In the genomic region with DNA sequence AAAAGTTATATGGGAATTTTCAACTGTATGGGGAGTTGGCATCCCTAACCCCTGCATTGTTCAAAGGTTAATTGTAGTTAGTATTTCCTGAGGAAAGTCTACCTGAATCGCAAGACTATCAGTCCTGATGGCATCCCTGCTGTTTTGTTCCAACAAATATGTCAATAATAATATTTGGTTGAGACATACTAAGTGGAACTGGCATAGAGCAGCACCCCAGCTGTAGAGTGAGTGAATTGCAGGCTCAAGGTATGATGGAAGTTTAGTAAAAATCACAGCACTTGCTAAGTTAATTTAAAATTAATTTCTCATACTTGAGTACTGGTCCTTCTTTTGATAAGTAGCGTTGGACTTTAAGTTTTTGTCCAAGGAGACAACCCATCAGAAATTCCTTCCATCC, we compare ENCODE assay signal across 33 cellular contexts. TPM values are rescaled to one million over a fixed set of nuclear protein-coding genes. Genes with fewer than 3 reads are reported as not detected.
DNase-seq lines count a peak whose midpoint lies in the region; ATAC-seq and TF ChIP-seq lines count a peak whose summit lies in the region.
"Had no signal": no experiment of that assay in that cellular context is flagged by ENCODE, and none has a peak within 500 bp of the region (broad histone marks: within the 10 kb centered on the region; RNA-seq: fewer than 3 reads in every experiment).

No MANE protein-coding gene starts in this region.

- no peaks in the 10 kb centered on the region; the same call in 1 of the 2 replicates for H3K4me1 Mint-ChIP-seq in HFFc6 (ENCODE audit: low read depth)
- H3K4me1 Mint-ChIP-seq: activated CD4-positive, alpha-beta T cell treated with anti-CD3 and anti-CD28 coated beads for 36 hours; activated naive CD4-positive, alpha-beta T cell treated with anti-CD3 and anti-CD28 coated beads, Interleukin-2, amount 50 U/mL, for 24 hours; CD4-positive, alpha-beta memory T cell had no signal

- no peaks in the 10 kb centered on the region for H4K20me1 ChIP-seq in osteoblast (ENCODE audit: insufficient read depth, low read length)

- no peak for ATAC-seq in HG02763 (IDR thresholded peaks at IDR 0.05; ENCODE audit: unreplicated experiment)
- ATAC-seq: activated CD4-positive, alpha-beta T cell treated with anti-CD3 and anti-CD28 coated beads for 36 hours; heart left ventricle; pancreas had no signal

- H3K4me3 ChIP-seq in GM12864 (ENCODE audit: low read depth, low read length) (no peak overlapping the region), brain microvascular endothelial cell (ENCODE audit: low read depth, low read length) (no peak overlapping the region), osteoblast (ENCODE audit: insufficient read depth, low read length) (no peak overlapping the region)
- H3K4me3 ChIP-seq: cardiac muscle cell, coronary artery, heart left ventricle, left ventricle myocardium inferior, pancreas, SJSA1, skin epidermis had no signal

- H3K27me3 Mint-ChIP-seq in HFFc6 (ENCODE audit: insufficient read depth), result peaks cover 1% of the 10 kb centered on the region

- no peaks in the 10 kb centered on the region for H3K27me3 ChIP-seq in brain microvascular endothelial cell (replicated peaks)
- peaks cover 7% of the 10 kb centered on the region for H3K27me3 ChIP-seq in osteoblast (ENCODE audit: insufficient read depth, low read length)
- H3K27me3 ChIP-seq: cardiac muscle cell, heart left ventricle, pancreas, SJSA1 had no signal

- DNase-seq in GM12864 (ENCODE audit: low read depth) (no peak), HFFc6 (no peak), brain microvascular endothelial cell (no peak), osteoblast (ENCODE audit: insufficient read length, low spot score, missing footprints) (no peak), NCI-H1092 (lab: John Stamatoyannopoulos, UW) (no peak), AG08396 (ENCODE audit: low spot score) (no peak), NCI-H187 (lab: John Stamatoyannopoulos, UW) (no peak)
- DNase-seq: activated CD4-positive, alpha-beta T cell treated with anti-CD3 and anti-CD28 coated beads for 36 hours; activated T-cell treated with anti-CD3 and anti-CD28 coated beads for 4 hours; amniotic stem cell; CD4-positive, alpha-beta memory T cell; effector memory CD4-positive, alpha-beta T cell; foreskin fibroblast; heart left ventricle; left ventricle myocardium inferior; mesendoderm; NCI-H1436 treated with DMSO at 0.1 percent for 48 hours; NCI-H748 treated with DMSO at 0.1 percent for 48 hours; pancreas; stimulated activated naive CD4-positive, alpha-beta T cell; T1000 had no signal

- no peak overlapping the region for H3K27ac Mint-ChIP-seq in HFFc6
- H3K27ac Mint-ChIP-seq: activated CD4-positive, alpha-beta T cell treated with anti-CD3 and anti-CD28 coated beads for 36 hours; activated naive CD4-positive, alpha-beta T cell treated with anti-CD3 and anti-CD28 coated beads, Interleukin-2, amount 50 U/mL, for 24 hours; activated T-helper 2 cell treated with anti-CD3 and anti-CD28 coated beads, Interferon-gamma antibody, Interleukin-2, Interleukin-4, amounts not matched to agents 10 μg/mL and 5 μg/mL and 100 μg/mL, durations not matched to agents 14 hours and 24 hours and 36 hours; CD4-positive, alpha-beta memory T cell had no signal

- in situ Hi-C loops in brain microvascular endothelial cell (cut with HindIII; ENCODE audit: low pct_ligation_motif_present, low sequenced_read_pairs), result no loop called here

- H3K9me3 Mint-ChIP-seq in HFFc6, result no peaks in the 10 kb centered on the region
- H3K9me3 Mint-ChIP-seq: activated naive CD4-positive, alpha-beta T cell treated with anti-CD3 and anti-CD28 coated beads, Interleukin-2, amount 50 U/mL, for 24 hours; activated T-helper 2 cell treated with anti-CD3 and anti-CD28 coated beads, Interferon-gamma antibody, Interleukin-2, Interleukin-4, amounts not matched to agents 10 μg/mL and 5 μg/mL and 100 μg/mL, durations not matched to agents 14 hours and 24 hours and 36 hours; CD4-positive, alpha-beta memory T cell; neural crest cell had no signal

- peak; percentile 38 for TF ChIP-seq CTCF in GM12864 (IDR thresholded peaks at IDR 0.05; ENCODE audit: low read depth, low read length, missing control alignments)
- peak; percentile 42 for TF ChIP-seq CTCF in HFFc6 (IDR thresholded peaks at IDR 0.05)
- peak; percentile 36 for TF ChIP-seq CTCF in brain microvascular endothelial cell (IDR thresholded peaks at IDR 0.05; ENCODE audit: low read depth, low read length, missing control alignments)
- TF ChIP-seq CTCF in osteoblast (IDR thresholded peaks at IDR 0.05; ENCODE audit: extremely low read depth, low read depth, low read length), result peak; percentile 37

- no peaks in the 10 kb centered on the region for H3K9me3 ChIP-seq in osteoblast (ENCODE audit: low read depth, low read length)
- H3K9me3 ChIP-seq: heart left ventricle, left ventricle myocardium inferior, pancreas, SJSA1 had no signal

- H3K36me3 Mint-ChIP-seq in HFFc6 (ENCODE audit: low read depth), result no peaks in the 10 kb centered on the region
- H3K36me3 Mint-ChIP-seq: activated naive CD4-positive, alpha-beta T cell treated with anti-CD3 and anti-CD28 coated beads, Interleukin-2, amount 50 U/mL, for 24 hours; CD4-positive, alpha-beta memory T cell had no signal

- H3K4me2 ChIP-seq in osteoblast (ENCODE audit: insufficient read depth, low read length), result no peak overlapping the region

- no peak overlapping the region for H2AFZ ChIP-seq in osteoblast (ENCODE audit: low read length)

- no peaks in the 10 kb centered on the region for H3K79me2 ChIP-seq in osteoblast (ENCODE audit: insufficient read depth, low read length)

- no peaks in the 10 kb centered on the region for H3K4me1 ChIP-seq in osteoblast (ENCODE audit: insufficient read depth, low read length)
- H3K4me1 ChIP-seq: heart left ventricle, left ventricle myocardium inferior, pancreas had no signal

- no peak overlapping the region for H3K4me3 Mint-ChIP-seq in HFFc6
- H3K4me3 Mint-ChIP-seq: activated CD4-positive, alpha-beta T cell treated with anti-CD3 and anti-CD28 coated beads for 36 hours; activated naive CD4-positive, alpha-beta T cell treated with anti-CD3 and anti-CD28 coated beads, Interleukin-2, amount 50 U/mL, for 24 hours; CD4-positive, alpha-beta memory T cell; neural crest cell had no signal

- H3K27ac ChIP-seq in brain microvascular endothelial cell, result no peak overlapping the region
- no peak overlapping the region for H3K27ac ChIP-seq in osteoblast (ENCODE audit: low read depth, low read length)
- H3K27ac ChIP-seq: cardiac muscle cell, coronary artery, heart left ventricle, left ventricle myocardium inferior, pancreas, SJSA1, skin epidermis, VCaP had no signal

- H3K36me3 ChIP-seq in brain microvascular endothelial cell (replicated peaks) (no peaks in the 10 kb centered on the region), osteoblast (ENCODE audit: insufficient read depth, low read length) (no peaks in the 10 kb centered on the region)
- H3K36me3 ChIP-seq: cardiac muscle cell, heart left ventricle, left ventricle myocardium inferior, pancreas, SJSA1 had no signal

RNA-seq across cellular contexts. Expression of a gene that starts 18.0 kb away (rescaled TPM):
- 10 to 100 TPM; 27.0 to 32.8 (median 31.5) TPM for total RNA-seq in HFFc6 (2021; fragmentation: NEBNext Ultra II Directional; extraction: Animal tissue kit (Norgen Biotek cat#: 25700))
- 38.4 and 38.6 TPM in 2 replicates for total RNA-seq in osteoblast

RNA-seq across cellular contexts. Expression of a gene that starts 22.1 kb away (rescaled TPM):
- total RNA-seq in HFFc6 (2021; fragmentation: NEBNext Ultra II Directional; extraction: Animal tissue kit (Norgen Biotek cat#: 25700)), result not detected
- under 0.01 TPM in 1 of 2 replicates, not detected in the other for total RNA-seq in osteoblast
- total RNA-seq: activated CD4-positive, alpha-beta T cell treated with anti-CD3 and anti-CD28 coated beads for 36 hours; activated T-helper 2 cell treated with anti-CD3 and anti-CD28 coated beads, Interferon-gamma antibody, Interleukin-2, Interleukin-4, amounts not matched to agents 10 μg/mL and 5 μg/mL and 100 μg/mL, durations not matched to agents 14 hours and 24 hours and 36 hours; cardiac muscle cell; CD4-positive, alpha-beta memory T cell; H1; heart left ventricle; left ventricle myocardium inferior; neural crest cell; pancreas; renal cortical epithelial cell; SJSA1; ureter had no signal

RNA-seq across cellular contexts. Expression of a gene that starts 42.8 kb away (rescaled TPM):
- total RNA-seq in HFFc6 (2021; fragmentation: NEBNext Ultra II Directional; extraction: Animal tissue kit (Norgen Biotek cat#: 25700)), result 10 to 100 TPM; 20.5 to 33.7 (median 25.7) TPM
- 86.1 and 109 TPM in 2 replicates for total RNA-seq in osteoblast
